In genomic region chr1:75338974-75339483, GRCh38 we compare ENCODE assay signal across 9 cellular contexts.
DNase-seq lines count a peak whose midpoint lies in the region; ATAC-seq lines count a peak whose summit lies in the region.
"Had no signal": no experiment of that assay in that cellular context is flagged by ENCODE, and none has a peak within 500 bp of the region (broad histone marks: within the 10 kb centered on the region; RNA-seq: fewer than 3 reads in every experiment).

No MANE protein-coding gene starts in this region.

- no peaks in the 10 kb centered on the region for H3K27me3 Mint-ChIP-seq in activated naive CD4-positive, alpha-beta T cell treated with anti-CD3 and anti-CD28 coated beads for 36 hours (ENCODE audit: low read depth)
- H3K27me3 Mint-ChIP-seq in stimulated activated naive CD8-positive, alpha-beta T cell treated with anti-CD3 and anti-CD28 coated beads, Interleukin-15, amount 100 ng/mL, for 72 hours: no peaks in the 10 kb centered on the region

- H3K4me1 Mint-ChIP-seq in activated naive CD4-positive, alpha-beta T cell treated with anti-CD3 and anti-CD28 coated beads for 36 hours (ENCODE audit: low read depth): peaks cover 4% of the 10 kb centered on the region
- H3K4me1 Mint-ChIP-seq in stimulated activated naive CD8-positive, alpha-beta T cell treated with anti-CD3 and anti-CD28 coated beads, Interleukin-15, amount 100 ng/mL, for 72 hours: no peaks in the 10 kb centered on the region

- CTCF ChIA-PET in activated naive CD4-positive, alpha-beta T cell treated with anti-CD3 and anti-CD28 coated beads for 36 hours (lab: Charles Lee): no interaction called here

- H3K9me3 Mint-ChIP-seq in activated naive CD4-positive, alpha-beta T cell treated with anti-CD3 and anti-CD28 coated beads for 36 hours: no peaks in the 10 kb centered on the region
- no peaks in the 10 kb centered on the region for H3K9me3 Mint-ChIP-seq in stimulated activated naive CD8-positive, alpha-beta T cell treated with anti-CD3 and anti-CD28 coated beads, Interleukin-15, amount 100 ng/mL, for 72 hours

- H3K36me3 Mint-ChIP-seq in activated naive CD4-positive, alpha-beta T cell treated with anti-CD3 and anti-CD28 coated beads for 36 hours (ENCODE audit: low read depth): no peaks in the 10 kb centered on the region

- peak overlapping the region; percentile 20 for H3K27ac Mint-ChIP-seq in activated naive CD4-positive, alpha-beta T cell treated with anti-CD3 and anti-CD28 coated beads for 36 hours
- peak overlapping the region in 1 of 2 donors; percentile 33 for H3K27ac Mint-ChIP-seq in stimulated activated naive CD8-positive, alpha-beta T cell treated with anti-CD3 and anti-CD28 coated beads, Interleukin-15, amount 100 ng/mL, for 72 hours

- H3K4me3 Mint-ChIP-seq in activated naive CD4-positive, alpha-beta T cell treated with anti-CD3 and anti-CD28 coated beads for 36 hours: no peak overlapping the region
- no peak overlapping the region for H3K4me3 Mint-ChIP-seq in stimulated activated naive CD8-positive, alpha-beta T cell treated with anti-CD3 and anti-CD28 coated beads, Interleukin-15, amount 100 ng/mL, for 72 hours

- ATAC-seq in HG02885 (IDR thresholded peaks at IDR 0.05; ENCODE audit: poor library complexity, unreplicated experiment): peak; percentile 91
- ATAC-seq in stimulated activated naive CD8-positive, alpha-beta T cell treated with anti-CD3 and anti-CD28 coated beads, Interleukin-15, amount 100 ng/mL, for 72 hours: peak; percentile 35
- ATAC-seq: sciatic nerve had no signal

- intact Hi-C loops in activated naive CD4-positive, alpha-beta T cell treated with anti-CD3 and anti-CD28 coated beads for 36 hours (cut with micrococcal nuclease): loop anchor here (2.0 kb wide), 1 partner anchor 20 kb away; no protein-coding TSS in a partner anchor

- peak; percentile 17 for DNase-seq in activated naive CD4-positive, alpha-beta T cell treated with anti-CD3 and anti-CD28 coated beads for 36 hours
- no peak for DNase-seq in activated naive CD4-positive, alpha-beta T cell treated with Interleukin-2 at 50 U/mL for 16 hours
- peak; percentile 33 for DNase-seq in NCI-H146 treated with DMSO at 0.1 percent for 48 hours (lab: John Stamatoyannopoulos, UW; ENCODE audit: unreplicated experiment)
- no peak for DNase-seq in stimulated activated naive CD8-positive, alpha-beta T cell treated with anti-CD3 and anti-CD28 coated beads, Interleukin-15, amount 100 ng/mL, for 72 hours
- no peak for DNase-seq in AG08396 (ENCODE audit: low spot score)
- DNase-seq in HT-29 (ENCODE audit: low spot score): no peak
- no peak for DNase-seq in NOMO-1 (lab: John Stamatoyannopoulos, UW; ENCODE audit: unreplicated experiment in 2 of 2)

Comparison
In these comparisons a context has a peak if more than half of its experiments do, and no peak if none do; other contexts are left out.
1. DNase-seq: peak in activated naive CD4-positive, alpha-beta T cell treated with anti-CD3 and anti-CD28 coated beads for 36 hours (single experiment) and NCI-H146 treated with DMSO at 0.1 percent for 48 hours (single experiment); none in activated naive CD4-positive, alpha-beta T cell treated with Interleukin-2 at 50 U/mL for 16 hours (single experiment), stimulated activated naive CD8-positive, alpha-beta T cell treated with anti-CD3 and anti-CD28 coated beads, Interleukin-15, amount 100 ng/mL, for 72 hours (0 of 2), AG08396 (single experiment), HT-29 (single experiment) and NOMO-1 (0 of 2).